1 cellular context compared by ENCODE assay signal in genomic region chr3:183309276-183309675, GRCh38.
TF ChIP-seq lines count a peak whose summit lies in the region.

No MANE protein-coding gene starts in this region.

TF ChIP-seq in HepG2, 621 proteins besides CTCF, POLR2A, EP300 and RAD21 (continued from another document and continues in another):
- TF ChIP-seq USF2 (IDR thresholded peaks at IDR 0.05; ENCODE audit: low read depth, low read length) (no peak), USF2 (CRISPR knock-in tag; IDR thresholded peaks at IDR 0.05; ENCODE audit: borderline replicate concordance) (peak; percentile 48; the same call in 1 of the 2 replicates), RAD51 (IDR thresholded peaks at IDR 0.05; ENCODE audit: borderline replicate concordance) (no peak), MXI1 (IDR thresholded peaks at IDR 0.05; ENCODE audit: borderline replicate concordance, low read depth, low read length) (no peak), NFYC (CRISPR knock-in tag; IDR thresholded peaks at IDR 0.05) (no peak), DNMT1 (CRISPR knock-in tag; IDR thresholded peaks at IDR 0.05) (no peak), NFRKB (IDR thresholded peaks at IDR 0.05) (no peak), ARID5B (CRISPR knock-in tag; IDR thresholded peaks at IDR 0.05) (peak; percentile 31; the same call in 1 of the 2 replicates), ZNF451 (CRISPR knock-in tag; IDR thresholded peaks at IDR 0.05) (no peak), CC2D1A (CRISPR knock-in tag; IDR thresholded peaks at IDR 0.05) (no peak), ZBTB8A (CRISPR knock-in tag; IDR thresholded peaks at IDR 0.05; ENCODE audit: borderline replicate concordance, low read depth) (no peak), RBFOX2 (IDR thresholded peaks at IDR 0.05; ENCODE audit: low read depth, low read length) (no peak), SNAI1 (CRISPR knock-in tag; IDR thresholded peaks at IDR 0.05; ENCODE audit: borderline replicate concordance) (no peak), MAFK (conservative IDR thresholded peaks at IDR 0.05 in 1 of 2, IDR thresholded peaks at IDR 0.05 in 1 of 2; ENCODE audit: low read length in 2 of 2) (no peak), ZBTB25 (CRISPR knock-in tag; IDR thresholded peaks at IDR 0.05) (no peak), MBD4 (IDR thresholded peaks at IDR 0.05; ENCODE audit: borderline replicate concordance, low read length) (no peak), DPF2 (CRISPR knock-in tag; IDR thresholded peaks at IDR 0.05; ENCODE audit: borderline replicate concordance, low read depth) (no peak), NFKB2 (CRISPR knock-in tag; IDR thresholded peaks at IDR 0.05; ENCODE audit: borderline replicate concordance) (no peak), ZNF17 (CRISPR knock-in tag; IDR thresholded peaks at IDR 0.05) (no peak), GFI1 (CRISPR knock-in tag; IDR thresholded peaks at IDR 0.05; ENCODE audit: borderline replicate concordance) (no peak), ZNF30 (CRISPR knock-in tag; IDR thresholded peaks at IDR 0.05) (no peak), ZNF275 (CRISPR knock-in tag; IDR thresholded peaks at IDR 0.05; ENCODE audit: borderline replicate concordance) (no peak), ZBTB26 (CRISPR knock-in tag; IDR thresholded peaks at IDR 0.05; ENCODE audit: borderline replicate concordance) (no peak), ZNF329 (CRISPR knock-in tag; IDR thresholded peaks at IDR 0.05; ENCODE audit: low read depth) (no peak), KDM6A (CRISPR knock-in tag; IDR thresholded peaks at IDR 0.05; ENCODE audit: low read depth) (no peak), ZBTB21 (CRISPR knock-in tag; IDR thresholded peaks at IDR 0.05) (no peak), NFE2L1 (CRISPR knock-in tag; IDR thresholded peaks at IDR 0.05; ENCODE audit: borderline replicate concordance) (no peak), ZSCAN9 (CRISPR knock-in tag; IDR thresholded peaks at IDR 0.05; ENCODE audit: borderline replicate concordance) (no peak), ZNF776 (CRISPR knock-in tag; IDR thresholded peaks at IDR 0.05) (no peak), KLF11 (CRISPR knock-in tag; IDR thresholded peaks at IDR 0.05) (no peak), ZZZ3 (CRISPR knock-in tag; IDR thresholded peaks at IDR 0.05; ENCODE audit: borderline replicate concordance) (no peak), TERF1 (CRISPR knock-in tag; IDR thresholded peaks at IDR 0.05) (no peak), ZNF616 (CRISPR knock-in tag; IDR thresholded peaks at IDR 0.05; ENCODE audit: low read depth) (no peak), NR2F2 (IDR thresholded peaks at IDR 0.05; ENCODE audit: borderline replicate concordance, low read depth) (no peak), ZNF790 (CRISPR knock-in tag; IDR thresholded peaks at IDR 0.05; ENCODE audit: borderline replicate concordance) (no peak), AHR (CRISPR knock-in tag; IDR thresholded peaks at IDR 0.05) (no peak)
- TF ChIP-seq, protein P1, sequence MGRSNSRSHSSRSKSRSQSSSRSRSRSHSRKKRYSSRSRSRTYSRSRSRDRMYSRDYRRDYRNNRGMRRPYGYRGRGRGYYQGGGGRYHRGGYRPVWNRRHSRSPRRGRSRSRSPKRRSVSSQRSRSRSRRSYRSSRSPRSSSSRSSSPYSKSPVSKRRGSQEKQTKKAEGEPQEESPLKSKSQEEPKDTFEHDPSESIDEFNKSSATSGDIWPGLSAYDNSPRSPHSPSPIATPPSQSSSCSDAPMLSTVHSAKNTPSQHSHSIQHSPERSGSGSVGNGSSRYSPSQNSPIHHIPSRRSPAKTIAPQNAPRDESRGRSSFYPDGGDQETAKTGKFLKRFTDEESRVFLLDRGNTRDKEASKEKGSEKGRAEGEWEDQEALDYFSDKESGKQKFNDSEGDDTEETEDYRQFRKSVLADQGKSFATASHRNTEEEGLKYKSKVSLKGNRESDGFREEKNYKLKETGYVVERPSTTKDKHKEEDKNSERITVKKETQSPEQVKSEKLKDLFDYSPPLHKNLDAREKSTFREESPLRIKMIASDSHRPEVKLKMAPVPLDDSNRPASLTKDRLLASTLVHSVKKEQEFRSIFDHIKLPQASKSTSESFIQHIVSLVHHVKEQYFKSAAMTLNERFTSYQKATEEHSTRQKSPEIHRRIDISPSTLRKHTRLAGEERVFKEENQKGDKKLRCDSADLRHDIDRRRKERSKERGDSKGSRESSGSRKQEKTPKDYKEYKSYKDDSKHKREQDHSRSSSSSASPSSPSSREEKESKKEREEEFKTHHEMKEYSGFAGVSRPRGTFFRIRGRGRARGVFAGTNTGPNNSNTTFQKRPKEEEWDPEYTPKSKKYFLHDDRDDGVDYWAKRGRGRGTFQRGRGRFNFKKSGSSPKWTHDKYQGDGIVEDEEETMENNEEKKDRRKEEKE (IDR thresholded peaks at IDR 0.05): no peak
- TF ChIP-seq, protein P2, sequence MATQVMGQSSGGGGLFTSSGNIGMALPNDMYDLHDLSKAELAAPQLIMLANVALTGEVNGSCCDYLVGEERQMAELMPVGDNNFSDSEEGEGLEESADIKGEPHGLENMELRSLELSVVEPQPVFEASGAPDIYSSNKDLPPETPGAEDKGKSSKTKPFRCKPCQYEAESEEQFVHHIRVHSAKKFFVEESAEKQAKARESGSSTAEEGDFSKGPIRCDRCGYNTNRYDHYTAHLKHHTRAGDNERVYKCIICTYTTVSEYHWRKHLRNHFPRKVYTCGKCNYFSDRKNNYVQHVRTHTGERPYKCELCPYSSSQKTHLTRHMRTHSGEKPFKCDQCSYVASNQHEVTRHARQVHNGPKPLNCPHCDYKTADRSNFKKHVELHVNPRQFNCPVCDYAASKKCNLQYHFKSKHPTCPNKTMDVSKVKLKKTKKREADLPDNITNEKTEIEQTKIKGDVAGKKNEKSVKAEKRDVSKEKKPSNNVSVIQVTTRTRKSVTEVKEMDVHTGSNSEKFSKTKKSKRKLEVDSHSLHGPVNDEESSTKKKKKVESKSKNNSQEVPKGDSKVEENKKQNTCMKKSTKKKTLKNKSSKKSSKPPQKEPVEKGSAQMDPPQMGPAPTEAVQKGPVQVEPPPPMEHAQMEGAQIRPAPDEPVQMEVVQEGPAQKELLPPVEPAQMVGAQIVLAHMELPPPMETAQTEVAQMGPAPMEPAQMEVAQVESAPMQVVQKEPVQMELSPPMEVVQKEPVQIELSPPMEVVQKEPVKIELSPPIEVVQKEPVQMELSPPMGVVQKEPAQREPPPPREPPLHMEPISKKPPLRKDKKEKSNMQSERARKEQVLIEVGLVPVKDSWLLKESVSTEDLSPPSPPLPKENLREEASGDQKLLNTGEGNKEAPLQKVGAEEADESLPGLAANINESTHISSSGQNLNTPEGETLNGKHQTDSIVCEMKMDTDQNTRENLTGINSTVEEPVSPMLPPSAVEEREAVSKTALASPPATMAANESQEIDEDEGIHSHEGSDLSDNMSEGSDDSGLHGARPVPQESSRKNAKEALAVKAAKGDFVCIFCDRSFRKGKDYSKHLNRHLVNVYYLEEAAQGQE (IDR thresholded peaks at IDR 0.05; ENCODE audit: borderline replicate concordance in 1 of 2, low read depth in 1 of 2, low read length in 2 of 2): no peak
- TF ChIP-seq, protein P3, sequence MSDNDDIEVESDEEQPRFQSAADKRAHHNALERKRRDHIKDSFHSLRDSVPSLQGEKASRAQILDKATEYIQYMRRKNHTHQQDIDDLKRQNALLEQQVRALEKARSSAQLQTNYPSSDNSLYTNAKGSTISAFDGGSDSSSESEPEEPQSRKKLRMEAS (IDR thresholded peaks at IDR 0.05): 0 out of 2 replicates have a peak, but pooled peaks have one; percentile 24
- TF ChIP-seq, protein P4, sequence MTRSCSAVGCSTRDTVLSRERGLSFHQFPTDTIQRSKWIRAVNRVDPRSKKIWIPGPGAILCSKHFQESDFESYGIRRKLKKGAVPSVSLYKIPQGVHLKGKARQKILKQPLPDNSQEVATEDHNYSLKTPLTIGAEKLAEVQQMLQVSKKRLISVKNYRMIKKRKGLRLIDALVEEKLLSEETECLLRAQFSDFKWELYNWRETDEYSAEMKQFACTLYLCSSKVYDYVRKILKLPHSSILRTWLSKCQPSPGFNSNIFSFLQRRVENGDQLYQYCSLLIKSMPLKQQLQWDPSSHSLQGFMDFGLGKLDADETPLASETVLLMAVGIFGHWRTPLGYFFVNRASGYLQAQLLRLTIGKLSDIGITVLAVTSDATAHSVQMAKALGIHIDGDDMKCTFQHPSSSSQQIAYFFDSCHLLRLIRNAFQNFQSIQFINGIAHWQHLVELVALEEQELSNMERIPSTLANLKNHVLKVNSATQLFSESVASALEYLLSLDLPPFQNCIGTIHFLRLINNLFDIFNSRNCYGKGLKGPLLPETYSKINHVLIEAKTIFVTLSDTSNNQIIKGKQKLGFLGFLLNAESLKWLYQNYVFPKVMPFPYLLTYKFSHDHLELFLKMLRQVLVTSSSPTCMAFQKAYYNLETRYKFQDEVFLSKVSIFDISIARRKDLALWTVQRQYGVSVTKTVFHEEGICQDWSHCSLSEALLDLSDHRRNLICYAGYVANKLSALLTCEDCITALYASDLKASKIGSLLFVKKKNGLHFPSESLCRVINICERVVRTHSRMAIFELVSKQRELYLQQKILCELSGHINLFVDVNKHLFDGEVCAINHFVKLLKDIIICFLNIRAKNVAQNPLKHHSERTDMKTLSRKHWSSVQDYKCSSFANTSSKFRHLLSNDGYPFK (CRISPR knock-in tag; IDR thresholded peaks at IDR 0.05; ENCODE audit: borderline replicate concordance): no peak
